ENCODE assay signal across 10 cellular contexts in genomic region chr19:30288957-30289735, GRCh38.
"Had no signal": no experiment of that assay in that cellular context is flagged by ENCODE, and none has a peak within 500 bp of the region (broad histone marks: within the 10 kb centered on the region; RNA-seq: fewer than 3 reads in every experiment).

No MANE protein-coding gene starts in this region.

- H3K9ac ChIP-seq: GM23248, KMS-11 had no signal

- H3K36me3 Mint-ChIP-seq: IgD-negative memory B cell had no signal

- H3K4me1 Mint-ChIP-seq: IgD-negative memory B cell had no signal

- H2AFZ ChIP-seq: GM23248 had no signal

- H3K9me3 ChIP-seq: HAP-1 had no signal

- H3K27ac Mint-ChIP-seq: IgD-negative memory B cell had no signal

- H3K4me3 ChIP-seq: GM23248, HAP-1 had no signal

- H3K4me2 ChIP-seq: KMS-11 had no signal

- ATAC-seq: HCT116, HepG2 had no signal

- H3K27me3 Mint-ChIP-seq: IgD-negative memory B cell had no signal

- DNase-seq: GM23248, GOT3, H7, KBM-7 had no signal

- H3K27ac ChIP-seq: GM23248, HL-60, KMS-11 had no signal
